ENCODE assay signal across 8 cellular contexts in the genomic region with DNA sequence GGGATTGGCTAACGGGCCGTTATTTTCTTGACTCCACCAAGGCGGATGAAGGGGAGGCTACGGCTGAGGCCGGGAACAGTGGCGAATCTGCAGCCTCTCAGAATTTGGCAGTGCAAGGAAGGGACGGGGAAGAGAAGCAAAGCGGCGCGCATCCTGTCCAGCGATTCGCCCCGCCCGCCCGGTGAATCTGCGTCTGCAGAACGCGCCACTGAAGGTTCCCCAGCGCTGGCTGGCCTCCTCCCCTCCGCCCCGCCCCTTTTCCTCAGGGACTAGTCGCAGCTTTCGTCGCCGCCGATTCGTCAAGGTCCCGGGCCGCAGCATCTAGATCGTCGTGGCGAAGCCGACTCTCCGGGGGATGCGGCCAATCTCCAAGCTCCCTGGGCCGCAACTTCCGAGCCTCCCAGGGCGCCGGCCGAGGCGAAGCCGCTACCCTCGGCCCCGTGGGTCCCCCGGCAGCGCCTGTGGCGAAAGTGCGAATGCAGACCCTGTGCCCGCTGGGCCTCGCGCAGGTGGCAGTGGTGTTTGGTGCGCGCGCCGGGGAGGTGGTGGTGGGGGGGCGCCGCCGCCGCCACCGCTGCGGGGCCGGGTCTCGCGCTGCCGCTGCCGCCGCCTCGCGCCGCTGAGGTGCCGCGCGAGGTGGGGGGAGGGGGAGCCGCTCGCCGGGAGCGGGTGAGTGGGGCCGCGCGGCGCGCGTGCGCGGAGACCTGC. TPM values are rescaled to one million over a fixed set of nuclear protein-coding genes. Genes with fewer than 3 reads are reported as not detected.
A peak's percentile ranks its signal among the peaks of the same experiment; 100 is the strongest.
DNase-seq lines count a peak whose midpoint lies in the region; ATAC-seq, FAIRE-seq and TF ChIP-seq lines count a peak whose summit lies in the region.

Gene SETD1A (plus strand): TSS at position 299 of the 708 bp plus-strand sequence. CDS start 978 bp downstream, outside the sequence.

- H3K27ac ChIP-seq in GM23248 (peak within 1 kb of the TSS; percentile 100), Karpas-422 (ENCODE audit: low read length) (peak within 1 kb of the TSS; percentile 93), esophagus muscularis mucosa (replicated peaks in 1 of 4) (peak within 1 kb of the TSS; percentile 96 to 98 (median 97))

- H3K9ac ChIP-seq in GM23248 (peak within 1 kb of the TSS; percentile 99), Karpas-422 (ENCODE audit: low read length) (peak within 1 kb of the TSS; percentile 96)

- H3K79me2 ChIP-seq in GM23248 (ENCODE audit: insufficient read depth) (peaks cover 42% of the 10 kb centered on the region), Karpas-422 (ENCODE audit: low read length) (peaks cover 23% of the 10 kb centered on the region)

- in situ Hi-C loops in GM23248 (cut with MboI) = loop anchor here (25.0 kb wide), 2 partner anchors 755 to 930 kb away; a partner anchor contains a TSS

- peak within 1 kb of the TSS; percentile 99 for H3K27ac Mint-ChIP-seq in activated T-cell treated with anti-CD3 and anti-CD28 coated beads, Interleukin-2, amount 50 U/mL, for 72 hours

- DNase-seq in DMS79 treated with DMSO at 0.1 percent for 48 hours (lab: John Stamatoyannopoulos, UW) = peak; percentile 82
- peak; percentile 99 for DNase-seq in GM23248
- peak; percentile 98 for DNase-seq in Karpas-422
- DNase-seq in RCC 7860 (ENCODE audit: low spot score) = peak; percentile 88
- DNase-seq in activated T-cell treated with anti-CD3 and anti-CD28 coated beads, Interleukin-2, amount 50 U/mL, for 72 hours = peak; percentile 97 to 98
- peak; percentile 99 for DNase-seq in esophagus muscularis mucosa (ENCODE audit: extremely low spot score)
- DNase-seq in myocyte (ENCODE audit: low read depth) = peak; percentile 96
- DNase-seq in stimulated activated CD8-positive, alpha-beta memory T cell treated with anti-CD3 and anti-CD28 coated beads, Interleukin-7, amount 100 ng/mL, for 24 hours (ENCODE audit: low read depth) = peak; percentile 96

- H3K9me2 ChIP-seq in GM23248 (ENCODE audit: insufficient read depth) (no peaks in the 10 kb centered on the region), Karpas-422 (replicated peaks; ENCODE audit: insufficient read depth, low read length) (no peaks in the 10 kb centered on the region)

- H3F3A ChIP-seq in GM23248 (ENCODE audit: insufficient read depth) = peaks cover 13% of the 10 kb centered on the region

- no peak for TF ChIP-seq POLR2A in esophagus muscularis mucosa (IDR thresholded peaks at IDR 0.05; ENCODE audit: low read depth)

- peak in 1 of 3 experiments; percentile 1 for TF ChIP-seq CTCF in esophagus muscularis mucosa (IDR thresholded peaks at IDR 0.05)

- peak within 1 kb of the TSS; percentile 100 for H3K4me2 ChIP-seq in GM23248 (ENCODE audit: unreplicated experiment)
- peak within 1 kb of the TSS; percentile 98 for H3K4me2 ChIP-seq in Karpas-422 (ENCODE audit: low read depth, low read length, poor library complexity, severe bottlenecking)

- H3K4me3 Mint-ChIP-seq in activated T-cell treated with anti-CD3 and anti-CD28 coated beads, Interleukin-2, amount 50 U/mL, for 72 hours = peak within 1 kb of the TSS; percentile 98

- no peaks in the 10 kb centered on the region for H4K20me1 ChIP-seq in GM23248 (ENCODE audit: insufficient read depth)
- H4K20me1 ChIP-seq in Karpas-422 (ENCODE audit: insufficient read depth, low read depth, low read length) = peaks cover 10% of the 10 kb centered on the region

- peaks cover 6 to 28% of the 10 kb centered on the region in 2 donors for H3K36me3 Mint-ChIP-seq in activated T-cell treated with anti-CD3 and anti-CD28 coated beads, Interleukin-2, amount 50 U/mL, for 72 hours (ENCODE audit: insufficient read depth in 2 of 2)

- no peak for FAIRE-seq in RCC 7860 (lab: Jason Lieb, UNC)

- peak; percentile 89 for ATAC-seq in activated T-cell treated with anti-CD3 and anti-CD28 coated beads, Interleukin-2, amount 50 U/mL, for 72 hours (replicated peaks in 1 of 2)

- H3K4me3 ChIP-seq in GM23248 = peak within 1 kb of the TSS; percentile 98
- peak within 1 kb of the TSS; percentile 87 for H3K4me3 ChIP-seq in Karpas-422 (ENCODE audit: low read length)
- H3K4me3 ChIP-seq in esophagus muscularis mucosa = peak within 1 kb of the TSS; percentile 74 to 97 (median 89)

- peaks cover 38% of the 10 kb centered on the region for H3K4me1 Mint-ChIP-seq in activated T-cell treated with anti-CD3 and anti-CD28 coated beads, Interleukin-2, amount 50 U/mL, for 72 hours (ENCODE audit: low read depth)

- 0 to 1% methylated on average over 41 to 81 of the region's 85 CpGs for WGBS in GM23248 (ENCODE audit: low coverage in 1 of 2, low lambda C conversion rate in 2 of 2, missing lambda C conversion rate in 2 of 2), 2 experiments
- WGBS in esophagus muscularis mucosa = under 1% methylated on average over 36 of the region's 85 CpGs

- H3K36me3 ChIP-seq in GM23248 (ENCODE audit: low read depth) = peaks cover 20% of the 10 kb centered on the region; the same call in 1 of the 2 replicates
- peaks cover 29% of the 10 kb centered on the region for H3K36me3 ChIP-seq in Karpas-422 (ENCODE audit: insufficient read depth, low read length)
- peaks cover 27 to 46% (median 42%) of the 10 kb centered on the region in 4 donors for H3K36me3 ChIP-seq in esophagus muscularis mucosa

- intact Hi-C loops in esophagus muscularis mucosa (cut with DNase I) = no loop called here

- H3K4me1 ChIP-seq in GM23248 (ENCODE audit: insufficient read depth) = peaks cover 7% of the 10 kb centered on the region
- peaks cover 33% of the 10 kb centered on the region for H3K4me1 ChIP-seq in Karpas-422 (ENCODE audit: low read length)
- H3K4me1 ChIP-seq in esophagus muscularis mucosa = peaks cover 24 to 47% (median 39%) of the 10 kb centered on the region in 4 donors

- no peaks in the 10 kb centered on the region for H3K9me3 Mint-ChIP-seq in activated T-cell treated with anti-CD3 and anti-CD28 coated beads, Interleukin-2, amount 50 U/mL, for 72 hours

- H3K27me3 Mint-ChIP-seq in activated T-cell treated with anti-CD3 and anti-CD28 coated beads, Interleukin-2, amount 50 U/mL, for 72 hours (ENCODE audit: low read depth) = no peaks in the 10 kb centered on the region

- TF ChIP-seq EP300 in esophagus muscularis mucosa (IDR thresholded peaks at IDR 0.05) = no peak

- no peaks in the 10 kb centered on the region for H3K27me3 ChIP-seq in GM23248 (replicated peaks; ENCODE audit: insufficient read depth)
- H3K27me3 ChIP-seq in Karpas-422 (ENCODE audit: low read length) = no peaks in the 10 kb centered on the region
- no peaks in the 10 kb centered on the region for H3K27me3 ChIP-seq in esophagus muscularis mucosa

- H2AFZ ChIP-seq in GM23248 (peak within 1 kb of the TSS; percentile 99), Karpas-422 (ENCODE audit: low read length) (peak within 1 kb of the TSS; percentile 98)

- H3K9me3 ChIP-seq in GM23248 (ENCODE audit: low read depth) (no peaks in the 10 kb centered on the region), Karpas-422 (ENCODE audit: low read length) (no peaks in the 10 kb centered on the region), esophagus muscularis mucosa (no peaks in the 10 kb centered on the region)

RNA-seq across cellular contexts. Expression of gene SETD1A, which starts in this region (rescaled TPM):
- total RNA-seq in GM23248 (2014; rRNA removed; shearing (Covaris generic)) = 2.0 and 2.3 TPM in 2 replicates
- 4.0 and 5.9 TPM in 2 replicates for polyA plus RNA-seq in GM23248 (2016; fragmentation: Nextera tagmentation; extraction: Ambion mirVana)
- total RNA-seq in Karpas-422 (2014; rRNA removed; shearing (Covaris generic); ENCODE audit: low replicate concordance) = 3.8 and 4.3 TPM in 2 replicates
- total RNA-seq in activated T-cell treated with anti-CD3 and anti-CD28 coated beads, Interleukin-2, amount 50 U/mL, for 72 hours = 10 to 100 TPM; 19.1 to 25.5 TPM
- 10 to 100 TPM in 2 of 4 donors, 1 to 10 TPM in 2; 7.1 to 25.4 (median 9.9) TPM for total RNA-seq in esophagus muscularis mucosa
- 3.3 and 5.8 TPM in 2 replicates for total RNA-seq in myocyte
- 13.6 TPM for polyA plus RNA-seq in myocyte (2012)

Comparison
In these comparisons a context has a peak if more than half of its experiments do, and no peak if none do; other contexts are left out.
1. Peak in every context shown above with its lines: DNase-seq, ATAC-seq, H3K4me3 ChIP-seq and H3K27ac ChIP-seq.